Comparison of ENCODE assay signal across 26 cellular contexts in the genomic region with DNA sequence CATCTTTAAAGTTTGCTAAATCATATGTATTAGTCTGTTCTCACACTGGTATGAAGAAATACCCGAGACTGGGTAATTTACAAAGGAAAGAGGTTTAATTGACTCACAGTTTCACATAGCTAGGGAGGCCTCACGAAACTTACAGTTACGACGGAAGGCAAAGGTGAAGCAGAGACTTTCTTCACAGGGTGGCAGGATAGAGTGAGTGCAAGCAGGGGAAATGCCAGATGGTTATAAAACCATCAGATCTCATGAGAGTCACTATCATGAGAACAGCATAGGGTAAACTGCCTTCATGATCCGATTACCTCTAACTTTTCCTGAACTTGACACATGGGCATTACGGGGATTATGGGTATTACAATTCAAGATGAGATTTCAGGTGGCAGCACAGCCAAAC.
"Had no signal": no experiment of that assay in that cellular context is flagged by ENCODE, and none has a peak within 500 bp of the region (broad histone marks: within the 10 kb centered on the region; RNA-seq: fewer than 3 reads in every experiment).

No MANE protein-coding gene starts in this region.

- H2AFZ ChIP-seq: neural progenitor cell had no signal

- H3K27ac ChIP-seq: coronary artery, esophagus squamous epithelium, gastroesophageal sphincter, neural progenitor cell, sigmoid colon, testis, uterus had no signal

- H3K4me1 ChIP-seq: esophagus squamous epithelium, gastroesophageal sphincter, neural progenitor cell, sigmoid colon, testis, uterus had no signal

- H3K9me3 Mint-ChIP-seq: neural progenitor cell; stimulated activated memory B cell treated with anti-CD40 and anti-IgM and Interleukin-4, amounts not matched to agents 10 μg/mL and 1 μg/mL and 100 μg/mL, for 72 hours had no signal

- H3K27me3 ChIP-seq: esophagus squamous epithelium, gastroesophageal sphincter, neural progenitor cell, sigmoid colon, testis, uterus had no signal

- H3K9me3 ChIP-seq: sigmoid colon, testis, uterus had no signal

- H3K4me3 Mint-ChIP-seq: activated naive CD8-positive, alpha-beta T cell; activated T-cell treated with anti-CD3 and anti-CD28 coated beads, Interleukin-2, amount 50 U/mL, for 4 hours; mesothelial cell of epicardium; naive thymus-derived CD8-positive, alpha-beta T cell; neural progenitor cell; stimulated activated memory B cell treated with anti-CD40 and anti-IgM and Interleukin-4, amounts not matched to agents 10 μg/mL and 1 μg/mL and 100 μg/mL, for 72 hours had no signal

- H3K4me2 ChIP-seq: neural progenitor cell, smooth muscle cell had no signal

- FAIRE-seq: bronchial epithelial cell, islet of Langerhans, TTC549 had no signal

- H3K9ac ChIP-seq: neural progenitor cell had no signal

- H3K27me3 Mint-ChIP-seq: activated naive CD8-positive, alpha-beta T cell; naive thymus-derived CD8-positive, alpha-beta T cell; stimulated activated memory B cell treated with anti-CD40 and anti-IgM and Interleukin-4, amounts not matched to agents 10 μg/mL and 1 μg/mL and 100 μg/mL, for 72 hours had no signal

- ATAC-seq: activated T-cell treated with anti-CD3 and anti-CD28 coated beads, Interleukin-2, amount 50 U/mL, for 4 hours; gastroesophageal sphincter; left ventricle myocardium superior; naive thymus-derived CD8-positive, alpha-beta T cell; stimulated activated memory B cell treated with anti-CD40 and anti-IgM and Interleukin-4, amounts not matched to agents 10 μg/mL and 1 μg/mL and 100 μg/mL, for 72 hours had no signal

- H3K36me3 Mint-ChIP-seq: activated naive CD8-positive, alpha-beta T cell; naive thymus-derived CD8-positive, alpha-beta T cell; neural progenitor cell; stimulated activated memory B cell treated with anti-CD40 and anti-IgM and Interleukin-4, amounts not matched to agents 10 μg/mL and 1 μg/mL and 100 μg/mL, for 72 hours had no signal

- H3K27ac Mint-ChIP-seq: activated naive CD8-positive, alpha-beta T cell; activated T-helper 2 cell treated with anti-CD3 and anti-CD28 coated beads, Interferon-gamma antibody, Interleukin-2, Interleukin-4, amounts not matched to agents 10 μg/mL and 5 μg/mL and 100 μg/mL, durations not matched to agents 14 hours and 24 hours and 36 hours; mesothelial cell of epicardium; naive thymus-derived CD8-positive, alpha-beta T cell; neural progenitor cell; stimulated activated memory B cell treated with anti-CD40 and anti-IgM and Interleukin-4, amounts not matched to agents 10 μg/mL and 1 μg/mL and 100 μg/mL, for 72 hours had no signal

- DNase-seq: activated CD4-positive, alpha-beta T cell treated with anti-CD3 and anti-CD28 coated beads for 1 hour; activated CD8-positive, alpha-beta memory T cell treated with anti-CD3 and anti-CD28 coated beads for 24 hours; activated CD8-positive, alpha-beta memory T cell treated with anti-CD3 and anti-CD28 coated beads, Interleukin-2, amount 50 U/mL, for 4 hours; activated naive CD4-positive, alpha-beta T cell; activated T-cell treated with anti-CD3 and anti-CD28 coated beads, Interleukin-2, amount 50 U/mL, for 4 hours; esophagus squamous epithelium; head of caudate nucleus; left ventricle myocardium superior; mammary epithelial cell; naive thymus-derived CD8-positive, alpha-beta T cell; sigmoid colon; stimulated activated CD4-positive, alpha-beta T cell treated with anti-CD3 and anti-CD28 coated beads, Interleukin-15, amount 100 ng/mL, for 24 hours; testis; trophoblast cell; uterus had no signal

- H3K4me1 Mint-ChIP-seq: mesothelial cell of epicardium; naive thymus-derived CD8-positive, alpha-beta T cell; neural progenitor cell; stimulated activated memory B cell treated with anti-CD40 and anti-IgM and Interleukin-4, amounts not matched to agents 10 μg/mL and 1 μg/mL and 100 μg/mL, for 72 hours had no signal

- H3K4me3 ChIP-seq: coronary artery, esophagus squamous epithelium, gastroesophageal sphincter, neural progenitor cell, sigmoid colon, smooth muscle cell, testis, uterus had no signal

- H3K36me3 ChIP-seq: esophagus squamous epithelium, gastroesophageal sphincter, neural progenitor cell, sigmoid colon, uterus had no signal
